8 cellular contexts compared by ENCODE assay signal in the genomic region with DNA sequence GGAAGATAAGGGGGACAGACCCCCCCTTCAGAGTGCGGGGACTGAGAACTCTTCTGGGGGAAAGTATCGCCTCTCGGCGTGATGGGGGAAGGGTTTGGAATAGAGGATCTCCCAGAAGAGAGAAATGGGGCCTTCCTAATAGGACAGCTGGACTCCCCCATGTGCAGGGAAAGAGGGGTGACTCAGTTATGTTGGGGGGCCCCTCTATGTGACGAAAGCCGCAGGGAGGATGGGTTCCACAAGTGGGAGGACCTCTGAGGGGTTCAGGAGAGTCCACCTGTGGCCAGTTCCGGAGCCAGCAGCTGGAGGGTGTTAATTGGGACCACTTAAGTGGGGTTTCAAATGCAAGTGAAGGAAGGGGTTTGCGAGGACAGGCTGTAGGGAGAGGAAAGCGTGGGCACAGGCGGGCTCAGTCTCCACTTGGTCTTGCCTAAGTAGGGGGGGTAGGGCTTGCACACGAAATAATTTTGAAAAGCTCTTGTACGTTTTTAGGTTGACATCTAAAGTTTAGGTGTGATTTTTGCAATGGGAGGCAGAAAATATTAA. TPM values are rescaled to one million over a fixed set of nuclear protein-coding genes. Genes with fewer than 3 reads are reported as not detected.
DNase-seq lines count a peak whose midpoint lies in the region; ATAC-seq and TF ChIP-seq lines count a peak whose summit lies in the region.

No MANE protein-coding gene starts in this region.

- H3K4me2 ChIP-seq in KMS-11, result peak overlapping the region; percentile 57

- H3K4me3 ChIP-seq in KMS-11 (IDR thresholded peaks at IDR 0.05; ENCODE audit: insufficient read depth, low read depth, low read length) (no peak overlapping the region), choroid plexus epithelial cell (ENCODE audit: low read depth, low read length) (peak overlapping the region; percentile 65)

- peak overlapping the region; percentile 77 for H3K27ac ChIP-seq in KMS-11

- no peak for ATAC-seq in natural killer cell treated with Interleukin-12 subunit alpha and Interleukin-12 subunit beta and Interleukin-15 and Interleukin-18, amount 100 ng/mL, for 72 hours
- ATAC-seq in HG02763 (IDR thresholded peaks at IDR 0.05; ENCODE audit: unreplicated experiment), result no peak

- H3K27me3 Mint-ChIP-seq in natural killer cell treated with Interleukin-12 subunit alpha and Interleukin-12 subunit beta and Interleukin-15 and Interleukin-18, amount 100 ng/mL, for 72 hours, result no peaks in the 10 kb centered on the region

- TF ChIP-seq CTCF in GM13976 (IDR thresholded peaks at IDR 0.05; ENCODE audit: borderline replicate concordance, control extremely low read depth, extremely low read depth, insufficient read depth, missing control alignments), result no peak
- TF ChIP-seq CTCF in KMS-11 (conservative IDR thresholded peaks at IDR 0.05; ENCODE audit: low read depth, low read length), result no peak
- no peak for TF ChIP-seq CTCF in choroid plexus epithelial cell (conservative IDR thresholded peaks at IDR 0.05; ENCODE audit: low read depth, low read length)

- H3K9ac ChIP-seq in KMS-11, result peak overlapping the region; percentile 81

- peaks cover 18% of the 10 kb centered on the region; the same call in 1 of the 2 replicates for H3K79me2 ChIP-seq in KMS-11 (ENCODE audit: insufficient read depth, low read depth)

- DNase-seq in GM13976 (ENCODE audit: low spot score), result peak; percentile 65
- DNase-seq in choroid plexus epithelial cell (ENCODE audit: low read depth), result no peak
- no peak for DNase-seq in natural killer cell treated with Interleukin-12 subunit alpha and Interleukin-12 subunit beta and Interleukin-15 and Interleukin-18, amount 100 ng/mL, for 72 hours (ENCODE audit: low spot score)
- no peak for DNase-seq in HuH-7.5 (ENCODE audit: low spot score)
- DNase-seq in DMS114 treated with DMSO at 0.1 percent for 48 hours (lab: John Stamatoyannopoulos, UW; ENCODE audit: unreplicated experiment), result no peak
- no peak for DNase-seq in HuH-7 (ENCODE audit: low spot score)

- H3K36me3 ChIP-seq in KMS-11 (ENCODE audit: insufficient read depth), result no peaks in the 10 kb centered on the region

- H3K4me1 ChIP-seq in KMS-11 (ENCODE audit: low read depth, poor library complexity, severe bottlenecking), result peaks cover 5% of the 10 kb centered on the region

- peaks cover 5% of the 10 kb centered on the region for H3K36me3 Mint-ChIP-seq in natural killer cell treated with Interleukin-12 subunit alpha and Interleukin-12 subunit beta and Interleukin-15 and Interleukin-18, amount 100 ng/mL, for 72 hours

- peak overlapping the region; percentile 88 to 96 for H3K27ac Mint-ChIP-seq in natural killer cell treated with Interleukin-12 subunit alpha and Interleukin-12 subunit beta and Interleukin-15 and Interleukin-18, amount 100 ng/mL, for 72 hours

- no peaks in the 10 kb centered on the region for H3K27me3 ChIP-seq in KMS-11 (ENCODE audit: insufficient read depth, low read depth)

- H2AFZ ChIP-seq in KMS-11 (ENCODE audit: low read depth), result peak overlapping the region; percentile 30; the same call in 1 of the 2 replicates

- H3K9me3 Mint-ChIP-seq in natural killer cell treated with Interleukin-12 subunit alpha and Interleukin-12 subunit beta and Interleukin-15 and Interleukin-18, amount 100 ng/mL, for 72 hours, result no peaks in the 10 kb centered on the region

- H3K4me3 Mint-ChIP-seq in natural killer cell treated with Interleukin-12 subunit alpha and Interleukin-12 subunit beta and Interleukin-15 and Interleukin-18, amount 100 ng/mL, for 72 hours, result peak overlapping the region; percentile 97

- H4K20me1 ChIP-seq in KMS-11 (ENCODE audit: insufficient read depth), result no peaks in the 10 kb centered on the region

- in situ Hi-C loops in GM13976 (cut with MboI; ENCODE audit: low sequenced_read_pairs, unreplicated experiment), result no loop called here

- peaks cover 16 to 26% of the 10 kb centered on the region in 2 donors for H3K4me1 Mint-ChIP-seq in natural killer cell treated with Interleukin-12 subunit alpha and Interleukin-12 subunit beta and Interleukin-15 and Interleukin-18, amount 100 ng/mL, for 72 hours (ENCODE audit: low read depth in 2 of 2)

RNA-seq across cellular contexts. Expression of a gene that starts 0.7 kb away (rescaled TPM):
- total RNA-seq in natural killer cell treated with Interleukin-12 subunit alpha and Interleukin-12 subunit beta and Interleukin-15 and Interleukin-18, amount 100 ng/mL, for 72 hours, result 10 to 100 TPM; 19.2 to 33.8 TPM

RNA-seq across cellular contexts. Expression of a gene that starts 13.7 kb away (rescaled TPM):
- total RNA-seq in natural killer cell treated with Interleukin-12 subunit alpha and Interleukin-12 subunit beta and Interleukin-15 and Interleukin-18, amount 100 ng/mL, for 72 hours, result 100 to 1,000 TPM in 1 of 2 donors, 10 to 100 TPM in 1; 98.7 to 109 TPM
